Comparison of ENCODE assay signal across 8 cellular contexts in the genomic region with DNA sequence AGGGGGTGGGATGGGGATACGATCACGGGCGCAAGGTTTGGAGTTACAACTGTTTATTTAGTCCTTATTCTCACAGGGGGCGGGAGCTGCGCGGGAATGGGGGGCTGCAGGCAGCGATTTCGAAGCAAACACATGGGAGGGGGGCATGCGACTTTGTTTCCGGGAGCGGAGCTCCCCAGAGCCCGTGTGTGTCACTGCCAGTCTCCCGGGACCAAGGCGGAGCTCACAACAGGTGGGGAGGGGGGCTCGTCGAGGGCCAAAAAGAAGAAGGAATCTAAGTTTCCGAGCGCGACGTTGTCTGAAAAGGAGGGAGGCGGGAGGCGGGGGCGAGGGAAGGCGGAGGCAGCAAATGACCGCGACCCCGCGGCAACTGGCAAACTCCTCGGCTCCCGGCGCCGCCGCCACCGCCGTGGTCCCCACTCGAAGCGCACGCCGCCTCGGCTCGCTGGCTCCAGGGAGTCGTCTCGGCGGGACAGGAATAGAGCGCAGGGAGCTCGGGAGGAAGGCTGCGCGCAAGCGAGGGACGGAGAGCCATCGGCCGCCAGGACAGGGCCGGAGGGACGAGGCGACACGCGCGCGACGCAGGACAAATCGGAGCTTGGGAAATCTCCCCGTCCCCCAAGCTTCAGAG. TPM values are rescaled to one million over a fixed set of nuclear protein-coding genes. Genes with fewer than 3 reads are reported as not detected.
DNase-seq lines count a peak whose midpoint lies in the region; ATAC-seq, FAIRE-seq and TF ChIP-seq lines count a peak whose summit lies in the region.

No MANE protein-coding gene starts in this region.

- no peaks in the 10 kb centered on the region for H3K36me3 Mint-ChIP-seq in WTC11

- TF ChIP-seq CTCF in WTC11 (IDR thresholded peaks at IDR 0.05) (no peak), kidney (IDR thresholded peaks at IDR 0.05; ENCODE audit: borderline replicate concordance, extremely low read depth, insufficient read depth) (no peak), spleen (IDR thresholded peaks at IDR 0.05 in 8 of 11, conservative IDR thresholded peaks at IDR 0.05 in 3 of 11) (no peak)

- peak overlapping the region; percentile 91 to 100 (median 99) for H3K4me2 ChIP-seq in BLaER1 treated with 17β-estradiol and CSF1 and Interleukin-3, amounts not matched to agents 10 nM and 100 nM

- no peaks in the 10 kb centered on the region for H3K9me3 ChIP-seq in BLaER1 treated with 17β-estradiol and CSF1 and Interleukin-3, amounts not matched to agents 10 nM and 100 nM (replicated peaks in 1 of 11)
- H3K9me3 ChIP-seq in kidney (ENCODE audit: control insufficient read depth in 1 of 2, low read length in 2 of 2) = no peaks in the 10 kb centered on the region
- no peaks in the 10 kb centered on the region for H3K9me3 ChIP-seq in spleen

- WGBS in spleen, 5 donors = 0 to 1% (median 1%) methylated on average over 46 to 62 of the region's 62 CpGs

- H3K27ac Mint-ChIP-seq in WTC11 = 0 out of 2 replicates have a peak overlapping the region, but pooled peaks have one; percentile 72

- peaks cover 29% of the 10 kb centered on the region for H3K27me3 Mint-ChIP-seq in WTC11 (ENCODE audit: low read depth)

- no peak for FAIRE-seq in kidney (lab: Jason Lieb, UNC)

- peak overlapping the region; percentile 87 for H3K4me3 Mint-ChIP-seq in WTC11

- no peaks in the 10 kb centered on the region for H3K36me3 ChIP-seq in BLaER1 treated with 17β-estradiol and CSF1 and Interleukin-3, amounts not matched to agents 10 nM and 100 nM
- H3K36me3 ChIP-seq in kidney (ENCODE audit: control insufficient read depth in 1 of 2, insufficient read depth in 2 of 2, low read length in 2 of 2) = no peaks in the 10 kb centered on the region
- no peaks in the 10 kb centered on the region for H3K36me3 ChIP-seq in spleen

- H3K27ac ChIP-seq in BLaER1 treated with 17β-estradiol and CSF1 and Interleukin-3, amounts not matched to agents 10 nM and 100 nM = peak overlapping the region; percentile 68 to 80 (median 76); a peak in 20 of 22 replicates
- H3K27ac ChIP-seq in kidney (ENCODE audit: low read depth in 2 of 2, low read length in 2 of 2) (peak overlapping the region; percentile 54 to 97), spleen (peak overlapping the region; percentile 94 to 98 (median 96))

- ATAC-seq in WTC11 = peak; percentile 27
- ATAC-seq in HG03135 (IDR thresholded peaks at IDR 0.05; ENCODE audit: unreplicated experiment) = no peak
- ATAC-seq in GM19035 (IDR thresholded peaks at IDR 0.05; ENCODE audit: unreplicated experiment) = no peak

- peak in 1 of 3 donors; percentile 33 for TF ChIP-seq POLR2A in spleen (IDR thresholded peaks at IDR 0.05)

- H3K4me1 Mint-ChIP-seq in WTC11 = peaks cover 39% of the 10 kb centered on the region

- POLR2A ChIA-PET in WTC11 (lab: Charles Lee) = interaction anchor here (1.4 kb wide), 1 partner anchor 113 kb away, joined by 4 read pairs; no protein-coding TSS in a partner anchor

- peaks cover 60 to 66% (median 62%) of the 10 kb centered on the region in 11 experiments for H3K27me3 ChIP-seq in BLaER1 treated with 17β-estradiol and CSF1 and Interleukin-3, amounts not matched to agents 10 nM and 100 nM
- H3K27me3 ChIP-seq in spleen (replicated peaks in 1 of 7) = peaks cover 0 to 18% (median 0%) of the 10 kb centered on the region in 7 donors

- DNase-seq in LoVo (ENCODE audit: low spot score) (peak; percentile 29), WTC11 (ENCODE audit: low spot score) (peak; percentile 74), cerebellum (ENCODE audit: low spot score) (peak; percentile 25), kidney (peak; percentile 86), spleen (peak; percentile 90)

- CTCF ChIA-PET in WTC11 (lab: Charles Lee) = interaction anchor here (1.0 to 1.8 kb wide), 3 partner anchors 12 to 99 kb away, joined by 3 to 6 read pairs (median 5); no protein-coding TSS in a partner anchor

- H3K9ac ChIP-seq in BLaER1 treated with 17β-estradiol and CSF1 and Interleukin-3, amounts not matched to agents 10 nM and 100 nM = peak overlapping the region; percentile 69 to 88 (median 81)
- H3K9ac ChIP-seq in kidney (ENCODE audit: low read length in 2 of 2) = peak overlapping the region; percentile 48 to 75

- H4K20me1 ChIP-seq in BLaER1 treated with 17β-estradiol and CSF1 and Interleukin-3, amounts not matched to agents 10 nM and 100 nM = peaks cover 0 to 47% (median 20%) of the 10 kb centered on the region in 11 experiments; a peak in 13 of 22 replicates

- intact Hi-C loops in kidney (cut with DNase I) (no loop called here), spleen (cut with DNase I; ENCODE audit: low total_unique reads) (loop anchor here (10.0 kb wide), 2 partner anchors 277 to 867 kb away; no protein-coding TSS in a partner anchor)

- peaks cover 7 to 44% (median 35%) of the 10 kb centered on the region in 10 experiments; a peak in 18 of 20 replicates for H3K4me1 ChIP-seq in BLaER1 treated with 17β-estradiol and CSF1 and Interleukin-3, amounts not matched to agents 10 nM and 100 nM
- H3K4me1 ChIP-seq in kidney (ENCODE audit: control insufficient read depth in 1 of 2, insufficient read depth in 1 of 2, low read depth in 1 of 2, low read length in 2 of 2) = peaks cover 3 to 14% of the 10 kb centered on the region in 2 donors
- peaks cover 21 to 82% (median 61%) of the 10 kb centered on the region in 6 donors for H3K4me1 ChIP-seq in spleen

- peak overlapping the region; percentile 68 to 83 (median 77) for H3K4me3 ChIP-seq in BLaER1 treated with 17β-estradiol and CSF1 and Interleukin-3, amounts not matched to agents 10 nM and 100 nM
- H3K4me3 ChIP-seq in kidney (ENCODE audit: low read length in 2 of 2) = peak overlapping the region; percentile 72 to 80
- peak overlapping the region; percentile 71 to 90 (median 80) for H3K4me3 ChIP-seq in spleen

- no peaks in the 10 kb centered on the region for H3K9me3 Mint-ChIP-seq in WTC11

TF ChIP-seq in WTC11, 78 proteins besides CTCF, POLR2A, EP300 and RAD21 (continues in another document):
- 0 out of 2 replicates have a peak, but pooled peaks have one; percentile 16 for TF ChIP-seq MYBL2 (CRISPR knock-in tag; IDR thresholded peaks at IDR 0.05)
- no peak for TF ChIP-seq AR (CRISPR knock-in tag; IDR thresholded peaks at IDR 0.05)
- TF ChIP-seq CBFB (CRISPR knock-in tag; IDR thresholded peaks at IDR 0.05; ENCODE audit: low read depth) = no peak
- no peak for TF ChIP-seq ATF1 (CRISPR knock-in tag; IDR thresholded peaks at IDR 0.05)
- TF ChIP-seq, protein P1, sequence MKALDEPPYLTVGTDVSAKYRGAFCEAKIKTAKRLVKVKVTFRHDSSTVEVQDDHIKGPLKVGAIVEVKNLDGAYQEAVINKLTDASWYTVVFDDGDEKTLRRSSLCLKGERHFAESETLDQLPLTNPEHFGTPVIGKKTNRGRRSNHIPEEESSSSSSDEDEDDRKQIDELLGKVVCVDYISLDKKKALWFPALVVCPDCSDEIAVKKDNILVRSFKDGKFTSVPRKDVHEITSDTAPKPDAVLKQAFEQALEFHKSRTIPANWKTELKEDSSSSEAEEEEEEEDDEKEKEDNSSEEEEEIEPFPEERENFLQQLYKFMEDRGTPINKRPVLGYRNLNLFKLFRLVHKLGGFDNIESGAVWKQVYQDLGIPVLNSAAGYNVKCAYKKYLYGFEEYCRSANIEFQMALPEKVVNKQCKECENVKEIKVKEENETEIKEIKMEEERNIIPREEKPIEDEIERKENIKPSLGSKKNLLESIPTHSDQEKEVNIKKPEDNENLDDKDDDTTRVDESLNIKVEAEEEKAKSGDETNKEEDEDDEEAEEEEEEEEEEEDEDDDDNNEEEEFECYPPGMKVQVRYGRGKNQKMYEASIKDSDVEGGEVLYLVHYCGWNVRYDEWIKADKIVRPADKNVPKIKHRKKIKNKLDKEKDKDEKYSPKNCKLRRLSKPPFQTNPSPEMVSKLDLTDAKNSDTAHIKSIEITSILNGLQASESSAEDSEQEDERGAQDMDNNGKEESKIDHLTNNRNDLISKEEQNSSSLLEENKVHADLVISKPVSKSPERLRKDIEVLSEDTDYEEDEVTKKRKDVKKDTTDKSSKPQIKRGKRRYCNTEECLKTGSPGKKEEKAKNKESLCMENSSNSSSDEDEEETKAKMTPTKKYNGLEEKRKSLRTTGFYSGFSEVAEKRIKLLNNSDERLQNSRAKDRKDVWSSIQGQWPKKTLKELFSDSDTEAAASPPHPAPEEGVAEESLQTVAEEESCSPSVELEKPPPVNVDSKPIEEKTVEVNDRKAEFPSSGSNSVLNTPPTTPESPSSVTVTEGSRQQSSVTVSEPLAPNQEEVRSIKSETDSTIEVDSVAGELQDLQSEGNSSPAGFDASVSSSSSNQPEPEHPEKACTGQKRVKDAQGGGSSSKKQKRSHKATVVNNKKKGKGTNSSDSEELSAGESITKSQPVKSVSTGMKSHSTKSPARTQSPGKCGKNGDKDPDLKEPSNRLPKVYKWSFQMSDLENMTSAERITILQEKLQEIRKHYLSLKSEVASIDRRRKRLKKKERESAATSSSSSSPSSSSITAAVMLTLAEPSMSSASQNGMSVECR (CRISPR knock-in tag; IDR thresholded peaks at IDR 0.05; ENCODE audit: borderline replicate concordance) = no peak

RNA-seq across cellular contexts. Expression of gene FOXP1, which starts 1.4 kb away (rescaled TPM):
- 24.7 to 25.8 TPM (median 25.2 TPM) in 3 replicates for total RNA-seq in WTC11 (2021)
- total RNA-seq in cerebellum = 94.3 TPM
- total RNA-seq in kidney = 87.2 TPM
- polyA plus RNA-seq in kidney (ENCODE audit: insufficient read depth, low read depth, low replicate concordance) = 6.7 TPM
- 100 to 1,000 TPM; 134 to 202 (median 166) TPM for total RNA-seq in spleen
- polyA plus RNA-seq in spleen = 10 to 100 TPM; 11.1 to 17.2 (median 15.4) TPM

Comparison
In these comparisons a context has a peak if more than half of its experiments do, and no peak if none do; other contexts are left out.
1. DNase-seq: peak in every context shown above with its lines; median percentile 90 in spleen; 86 in kidney; 74 in WTC11; 29 in LoVo; 25 in cerebellum.